Comparison of ENCODE assay signal across 34 cellular contexts in genomic region chr17:43710101-43710500, GRCh38. TPM values are rescaled to one million over a fixed set of nuclear protein-coding genes. Genes with fewer than 3 reads are reported as not detected.
"Had no signal": no experiment of that assay in that cellular context is flagged by ENCODE, and none has a peak within 500 bp of the region (broad histone marks: within the 10 kb centered on the region; RNA-seq: fewer than 3 reads in every experiment).

No MANE protein-coding gene starts in this region.

- H3K36me3 ChIP-seq: neutrophil, ovary, spleen, suprapubic skin, tibial artery, transverse colon, upper lobe of right lung, uterus had no signal

- H3K4me1 ChIP-seq: parathyroid adenoma, uterus had no signal

- H2AFZ ChIP-seq: parathyroid adenoma had no signal

- H3K9me3 ChIP-seq: neutrophil, ovary, psoas muscle, spleen, suprapubic skin, testis, tibial artery, transverse colon, upper lobe of right lung, uterus had no signal

- H3K79me2 ChIP-seq: parathyroid adenoma had no signal

- H3K27me3 ChIP-seq: ovary, testis, tibial artery, uterus had no signal

- DNase-seq: naive thymus-derived CD8-positive, alpha-beta T cell; nephron progenitor cell; nucleus accumbens; ovary; posterior cingulate gyrus; psoas muscle; right cardiac atrium; spleen; stimulated activated CD4-positive, alpha-beta T cell treated with anti-CD3 and anti-CD28 coated beads, Interleukin-12 subunit alpha, Interleukin-12 subunit beta, amount 100 ng/mL, for 4 hours; stimulated activated CD4-positive, alpha-beta T cell treated with anti-CD3 and anti-CD28 coated beads, Interleukin-1b, Interleukin-23, amount 100 ng/mL, for 48 hours; stimulated activated CD4-positive, alpha-beta T cell treated with anti-CD3 and anti-CD28 coated beads, Interleukin-4, amount 100 ng/mL, for 1 hour; stimulated activated CD4-positive, alpha-beta T cell treated with anti-CD3 and anti-CD28 coated beads, Interleukin-4, amount 100 ng/mL, for 4 hours; stimulated activated CD8-positive, alpha-beta memory T cell treated with anti-CD3 and anti-CD28 coated beads, Interleukin-4, amount 100 ng/mL, for 48 hours; stimulated activated naive CD4-positive, alpha-beta T cell; stimulated activated naive CD8-positive, alpha-beta T cell treated with anti-CD3 and anti-CD28 coated beads, Interleukin-15, amount 100 ng/mL, for 72 hours; stimulated activated naive CD8-positive, alpha-beta T cell treated with anti-CD3 and anti-CD28 coated beads, Interleukin-15, Interleukin-2, amounts not matched to agents 100 U/mL and 50 U/mL, for 24 hours; substantia nigra; testis; tibial artery; transverse colon; upper lobe of right lung; uterus had no signal

- H3K4me2 ChIP-seq: smooth muscle cell had no signal

- ATAC-seq: naive thymus-derived CD8-positive, alpha-beta T cell; natural killer cell treated with Interleukin-12 subunit alpha and Interleukin-12 subunit beta and Interleukin-15 and Interleukin-18, amount 100 ng/mL, for 72 hours; psoas muscle; right cardiac atrium; sciatic nerve; stimulated activated memory B cell treated with anti-CD40 and anti-IgM and Interleukin-4, amounts not matched to agents 10 μg/mL and 1 μg/mL and 100 μg/mL, for 72 hours; stimulated activated naive CD8-positive, alpha-beta T cell treated with anti-CD3 and anti-CD28 coated beads, Interleukin-15, amount 100 ng/mL, for 72 hours; stimulated activated naive CD8-positive, alpha-beta T cell treated with anti-CD3 and anti-CD28 coated beads, Interleukin-15, Interleukin-2, amounts not matched to agents 100 U/mL and 50 U/mL, for 24 hours; upper lobe of right lung had no signal

- H3K27ac ChIP-seq: neutrophil, ovary, parathyroid adenoma, psoas muscle, skin epidermis, spleen, suprapubic skin, testis, tibial artery, transverse colon, upper lobe of right lung, uterus had no signal

- H3K4me3 ChIP-seq: ovary, psoas muscle, skin epidermis, smooth muscle cell, spleen, suprapubic skin, testis, tibial artery, transverse colon, upper lobe of right lung, uterus had no signal

RNA-seq across cellular contexts. Expression of gene MEOX1, which starts 48.4 kb away (rescaled TPM):
- total RNA-seq: naive thymus-derived CD8-positive, alpha-beta T cell; natural killer cell treated with Interleukin-12 subunit alpha and Interleukin-12 subunit beta and Interleukin-15 and Interleukin-18, amount 100 ng/mL, for 72 hours; renal cortical epithelial cell had no signal

RNA-seq across cellular contexts. Expression of gene SOST, which starts 48.5 kb away (rescaled TPM):
- total RNA-seq: naive thymus-derived CD8-positive, alpha-beta T cell; natural killer cell treated with Interleukin-12 subunit alpha and Interleukin-12 subunit beta and Interleukin-15 and Interleukin-18, amount 100 ng/mL, for 72 hours; neural crest cell; omental fat pad; ovary; psoas muscle; renal cortical epithelial cell; sciatic nerve; smooth muscle cell; spleen; suprapubic skin; transverse colon; upper lobe of right lung; uterus had no signal
- polyA plus RNA-seq: naive thymus-derived CD8-positive, alpha-beta T cell; psoas muscle; smooth muscle cell; urinary bladder had no signal
